In the genomic region with DNA sequence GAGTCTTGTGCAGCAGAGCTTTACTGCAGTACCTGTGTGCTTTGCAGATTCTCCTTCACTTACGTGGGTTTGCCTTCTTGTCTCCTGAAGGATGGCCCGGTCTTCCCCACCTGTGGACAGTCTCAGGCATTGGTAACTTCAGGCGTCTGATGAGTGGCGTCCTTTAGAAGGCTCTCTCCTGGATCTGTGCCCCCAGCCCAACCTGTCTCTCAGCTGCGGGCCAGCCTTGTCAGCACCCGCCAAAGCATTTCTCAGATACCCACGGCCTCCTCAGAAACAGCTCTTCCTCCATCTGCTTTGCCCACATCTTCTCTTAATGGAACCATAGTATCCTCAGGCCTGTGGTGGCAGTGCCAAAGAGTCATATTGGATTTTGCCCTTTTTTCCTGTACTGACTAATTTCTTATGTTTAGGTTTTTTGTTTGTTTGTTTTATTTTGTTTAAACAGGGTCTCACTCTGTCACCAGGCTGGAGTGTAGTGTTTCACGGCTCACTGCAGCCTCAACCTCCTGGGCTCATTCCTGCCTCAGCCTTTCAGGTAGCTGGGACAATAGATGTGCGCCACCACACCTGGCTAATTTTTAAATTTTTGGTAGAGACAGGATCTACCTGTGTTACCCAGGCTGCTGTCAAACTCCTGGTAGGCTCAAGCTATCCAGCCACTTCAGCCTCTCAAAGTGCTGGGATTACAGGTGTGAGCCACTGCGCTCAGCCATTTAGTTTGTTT, we compare ENCODE assay signal across 18 cellular contexts.
DNase-seq lines count a peak whose midpoint lies in the region; ATAC-seq and TF ChIP-seq lines count a peak whose summit lies in the region.
"Had no signal": no experiment of that assay in that cellular context is flagged by ENCODE, and none has a peak within 500 bp of the region (broad histone marks: within the 10 kb centered on the region; RNA-seq: fewer than 3 reads in every experiment).

No MANE protein-coding gene starts in this region.

- intact Hi-C loops in transverse colon (cut with DNase I; ENCODE audit: low total_unique reads) = no loop called here

- TF ChIP-seq CTCF in transverse colon (IDR thresholded peaks at IDR 0.05) (no peak), mesothelial cell of epicardium (IDR thresholded peaks at IDR 0.05; ENCODE audit: unreplicated experiment) (no peak)

- peaks cover 0 to 31% (median 5%) of the 10 kb centered on the region in 4 donors for H3K4me1 ChIP-seq in transverse colon

- H3K36me3 ChIP-seq in transverse colon = no peaks in the 10 kb centered on the region

- no peak overlapping the region for H3K4me3 ChIP-seq in transverse colon

- H3K27ac ChIP-seq in transverse colon = no peak overlapping the region

- H3K36me3 Mint-ChIP-seq in T-helper 17 cell (ENCODE audit: low read depth) = peaks cover 7% of the 10 kb centered on the region
- peaks cover 0 to 4% of the 10 kb centered on the region in 2 donors for H3K36me3 Mint-ChIP-seq in naive B cell
- H3K36me3 Mint-ChIP-seq in mesothelial cell of epicardium = peaks cover 6% of the 10 kb centered on the region

- 82 to 94% methylated on average over 3 to 10 of the region's 10 CpGs for WGBS in transverse colon (ENCODE audit: low coverage in 1 of 2), 2 donors

- H3K9me3 Mint-ChIP-seq in naive B cell (no peaks in the 10 kb centered on the region), mesothelial cell of epicardium (no peaks in the 10 kb centered on the region)

- H3K27ac Mint-ChIP-seq in T-helper 17 cell = peak overlapping the region; percentile 60
- H3K27ac Mint-ChIP-seq in naive B cell = peak overlapping the region in 4 of 6 donors; percentile 55 to 84 (median 73)
- no peak overlapping the region for H3K27ac Mint-ChIP-seq in mesothelial cell of epicardium

- H3K4me1 Mint-ChIP-seq in T-helper 17 cell (peaks cover 47% of the 10 kb centered on the region), naive B cell (peaks cover 57 to 97% (median 85%) of the 10 kb centered on the region in 3 donors), mesothelial cell of epicardium (peaks cover 20% of the 10 kb centered on the region)

- H3K27me3 ChIP-seq in transverse colon = no peaks in the 10 kb centered on the region

- DNase-seq in NCI-H2029 treated with DMSO at 0.1 percent for 48 hours (lab: John Stamatoyannopoulos, UW) (peak; percentile 48), NCI-H2029 (lab: John Stamatoyannopoulos, UW) (no peak), G401 (ENCODE audit: low spot score) (peak; percentile 79), T-helper 17 cell (no peak), naive B cell (no peak), transverse colon (no peak), mesothelial cell of epicardium (ENCODE audit: low spot score in 2 of 2, unreplicated experiment in 2 of 2) (no peak)
- DNase-seq: 8988T; COR-L47; DMS153; GOT3; KG1; NCI-H1048; NCI-H1694 treated with DMSO at 0.1 percent for 48 hours; NCI-H69; NK-92 treated with Interleukin-12 subunit alpha and Interleukin-12 subunit beta, amount 100 ng/mL, for 24 hours; OCI-M1 had no signal

- no peak for ATAC-seq in T-helper 17 cell
- no peak for ATAC-seq in naive B cell (ENCODE audit: low read depth in 2 of 2)
- no peak for ATAC-seq in HG02840 (IDR thresholded peaks at IDR 0.05; ENCODE audit: low FRiP score, unreplicated experiment)

- no peaks in the 10 kb centered on the region for H3K27me3 Mint-ChIP-seq in T-helper 17 cell
- no peaks in the 10 kb centered on the region for H3K27me3 Mint-ChIP-seq in naive B cell
- no peaks in the 10 kb centered on the region for H3K27me3 Mint-ChIP-seq in mesothelial cell of epicardium (ENCODE audit: low read depth)

- in situ Hi-C loops in G401 (cut with HindIII; ENCODE audit: low sequenced_read_pairs) = no loop called here
- in situ Hi-C loops in transverse colon (cut with MboI; ENCODE audit: low pct_ligation_motif_present in 1 of 4, low pct_unique_long_range_greater_than_20kb in 1 of 4, low sequenced_read_pairs in 3 of 4) = no loop called here

- TF ChIP-seq POLR2A in transverse colon (IDR thresholded peaks at IDR 0.05) = no peak

- H3K9me3 ChIP-seq in T-helper 17 cell (ENCODE audit: control insufficient read depth, low read length, poor library complexity, severe bottlenecking) (no peaks in the 10 kb centered on the region), transverse colon (no peaks in the 10 kb centered on the region)

- H3K4me3 Mint-ChIP-seq in T-helper 17 cell (no peak overlapping the region), naive B cell (peak overlapping the region in 1 of 8 donors; percentile 41), mesothelial cell of epicardium (no peak overlapping the region)

- TF ChIP-seq EP300 in transverse colon (IDR thresholded peaks at IDR 0.05; ENCODE audit: low read depth) = no peak

Comparison
In these comparisons a context has a peak if more than half of its experiments do, and no peak if none do; other contexts are left out.
1. DNase-seq: peak in NCI-H2029 treated with DMSO at 0.1 percent for 48 hours (single experiment) and G401 (single experiment); none in NCI-H2029 (single experiment), T-helper 17 cell (0 of 3), naive B cell (single experiment), transverse colon (single experiment) and mesothelial cell of epicardium (0 of 2).